Comparison of ENCODE assay signal across 25 cellular contexts in the genomic region with DNA sequence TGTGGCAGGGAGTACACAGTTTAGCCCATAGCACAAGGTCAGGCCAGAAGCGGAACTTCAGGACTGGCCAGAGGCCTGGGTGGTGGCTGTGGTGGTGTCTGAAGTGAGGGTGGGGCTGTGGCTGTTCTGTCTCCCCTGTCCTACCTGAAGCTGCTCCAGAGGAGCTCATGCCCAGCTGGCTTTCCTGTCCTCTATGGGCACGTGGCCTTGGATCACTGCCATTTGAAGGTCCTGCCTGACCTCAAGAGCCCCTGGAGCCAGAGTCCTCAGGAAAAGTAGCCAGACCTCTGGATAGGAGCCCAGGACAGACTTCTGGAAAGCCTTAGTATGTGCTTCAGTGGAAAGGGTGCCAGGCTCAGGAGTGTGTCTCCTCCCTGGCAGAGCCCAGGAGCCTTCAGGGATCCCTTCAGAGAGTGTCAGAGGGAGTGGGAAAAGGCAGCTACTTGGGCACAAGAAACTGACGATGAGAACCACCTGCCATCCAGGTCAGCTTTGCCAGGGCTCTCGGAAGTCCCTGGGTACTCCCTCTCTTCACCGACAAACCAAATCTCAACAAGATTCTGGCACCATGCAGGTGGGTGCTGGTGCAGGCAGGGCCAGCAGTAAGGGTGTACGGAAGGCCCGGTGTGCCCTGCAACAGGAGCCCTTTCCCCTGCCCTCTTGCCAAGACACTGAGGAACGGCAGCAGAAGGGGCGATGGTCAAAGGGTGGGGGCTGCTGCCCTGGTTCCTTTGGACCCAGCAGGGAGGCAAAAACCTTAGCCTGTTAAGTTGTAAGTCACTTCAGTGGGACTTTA.
DNase-seq lines count a peak whose midpoint lies in the region; ATAC-seq, FAIRE-seq and TF ChIP-seq lines count a peak whose summit lies in the region.
"Had no signal": no experiment of that assay in that cellular context is flagged by ENCODE, and none has a peak within 500 bp of the region (broad histone marks: within the 10 kb centered on the region; RNA-seq: fewer than 3 reads in every experiment).

No MANE protein-coding gene starts in this region.

- no peak for TF ChIP-seq CTCF in H9 (conservative IDR thresholded peaks at IDR 0.05)
- TF ChIP-seq CTCF in H1 (IDR thresholded peaks at IDR 0.05; ENCODE audit: control extremely low read depth in 1 of 3, insufficient read depth in 1 of 3, low read depth in 1 of 3, low read length in 3 of 3) = no peak
- no peak for TF ChIP-seq CTCF in left ventricle myocardium inferior (IDR thresholded peaks at IDR 0.05; ENCODE audit: borderline replicate concordance)
- TF ChIP-seq CTCF in lower lobe of right lung (IDR thresholded peaks at IDR 0.05) = no peak
- TF ChIP-seq CTCF in GM23338 (conservative IDR thresholded peaks at IDR 0.05; ENCODE audit: low read depth in 2 of 2) = no peak

- no peaks in the 10 kb centered on the region for H4K20me1 ChIP-seq in H9 (ENCODE audit: control insufficient read depth, insufficient read depth, insufficient read length)
- H4K20me1 ChIP-seq in H1 (replicated peaks in 1 of 2; ENCODE audit: control insufficient read depth in 1 of 2, insufficient read depth in 2 of 2, low read length in 2 of 2) = no peaks in the 10 kb centered on the region
- H4K20me1 ChIP-seq in GM23338 (replicated peaks; ENCODE audit: insufficient read depth) = no peaks in the 10 kb centered on the region

- H3K4me3 Mint-ChIP-seq in H9 (no peak overlapping the region), GM23338 (no peak overlapping the region)
- H3K4me3 Mint-ChIP-seq: B cell, CD14-positive monocyte, HFFc6 had no signal

- H3T11ph ChIP-seq in H9 (ENCODE audit: low read length) = no peak overlapping the region

- H3K9me3 Mint-ChIP-seq in H9 (peaks cover 3 to 7% of the 10 kb centered on the region in 2 experiments; a peak in 4 of 5 replicates), GM23338 (peaks cover 9% of the 10 kb centered on the region; the same call in 2 of the 3 replicates)

- H3K4ac ChIP-seq in H9 (ENCODE audit: low read depth, low read length) (no peak overlapping the region), H1 (replicated peaks; ENCODE audit: insufficient read length, low read depth, low read length) (no peak overlapping the region)

- H3K79me2 ChIP-seq in H9 (ENCODE audit: insufficient read depth, low read length) (no peaks in the 10 kb centered on the region), H1 (ENCODE audit: control insufficient read depth in 1 of 2, insufficient read depth in 2 of 2, low read length in 2 of 2) (no peaks in the 10 kb centered on the region), GM23338 (replicated peaks; ENCODE audit: insufficient read depth) (no peaks in the 10 kb centered on the region)

- H4K8ac ChIP-seq in H9 (replicated peaks; ENCODE audit: insufficient read length, low read depth, low read length) (no peak overlapping the region), H1 (ENCODE audit: extremely low read depth, insufficient read depth, low read length) (no peak overlapping the region; the same call in 1 of the 2 replicates)

- no peak overlapping the region for H3K23ac ChIP-seq in H9 (ENCODE audit: insufficient read length, low read depth, low read length)
- no peak overlapping the region for H3K23ac ChIP-seq in H1 (ENCODE audit: insufficient read length)

- H3K27ac Mint-ChIP-seq in H9 = no peak overlapping the region; a peak in 1 of 7 replicates
- no peak overlapping the region for H3K27ac Mint-ChIP-seq in GM23338
- H3K27ac Mint-ChIP-seq: B cell, CD14-positive monocyte, HFFc6 had no signal

- H3K36me3 Mint-ChIP-seq in H9 (ENCODE audit: insufficient read depth in 1 of 3, low read depth in 3 of 3) (peaks cover 0 to 2% (median 2%) of the 10 kb centered on the region in 3 experiments; a peak in 4 of 7 replicates), GM23338 (ENCODE audit: low read depth) (no peaks in the 10 kb centered on the region; the same call in 2 of the 3 replicates)
- H3K36me3 Mint-ChIP-seq: CD14-positive monocyte had no signal

- FAIRE-seq in H1 (lab: Jason Lieb, UNC) = no peak
- FAIRE-seq: A549, D721Med, GM19239, H54, K562 had no signal

- H3K14ac ChIP-seq in H9 (ENCODE audit: insufficient read depth, low read length) (peak overlapping the region; percentile 35; the same call in 1 of the 2 replicates), H1 (ENCODE audit: insufficient read length) (no peak overlapping the region)

- H2AK5ac ChIP-seq in H9 (ENCODE audit: insufficient read length, low read length) (no peak overlapping the region), H1 (ENCODE audit: low read depth, low read length) (no peak overlapping the region)

- peak in 1 of 2 donors; percentile 46 for ATAC-seq in lower lobe of right lung
- ATAC-seq in GM18498 (IDR thresholded peaks at IDR 0.05; ENCODE audit: unreplicated experiment) = no peak
- ATAC-seq in GM23338 = no peak
- ATAC-seq: A549, K562 had no signal

- no peak overlapping the region for H3K4me3 ChIP-seq in H1 (ENCODE audit: extremely low read depth in 1 of 4, insufficient read depth in 2 of 4, low read depth in 3 of 4, low read length in 4 of 4)
- no peak overlapping the region for H3K4me3 ChIP-seq in left ventricle myocardium inferior
- H3K4me3 ChIP-seq in lower lobe of right lung = no peak overlapping the region
- H3K4me3 ChIP-seq in GM23338 = no peak overlapping the region
- H3K4me3 ChIP-seq: A549, K562 had no signal

- intact Hi-C loops in left ventricle myocardium inferior (cut with micrococcal nuclease) = no loop called here
- intact Hi-C loops in lower lobe of right lung (cut with DNase I) = no loop called here

- no peak for TF ChIP-seq EP300 in H1 (IDR thresholded peaks at IDR 0.05; ENCODE audit: borderline replicate concordance in 1 of 2, low read depth in 2 of 2, low read length in 2 of 2)

- no peak overlapping the region for H2BK15ac ChIP-seq in H9 (ENCODE audit: low read depth, low read length)
- 0 out of 2 replicates have a peak overlapping the region, but pooled peaks have one; percentile 29 for H2BK15ac ChIP-seq in H1 (ENCODE audit: low read length)

- H3K79me1 ChIP-seq in H9 (ENCODE audit: insufficient read depth, low read depth, low read length, poor library complexity, severe bottlenecking) = no peaks in the 10 kb centered on the region
- H3K79me1 ChIP-seq in H1 (ENCODE audit: low read depth, low read length) = no peaks in the 10 kb centered on the region

- H3K4me1 Mint-ChIP-seq in H9 (peaks cover 21 to 33% of the 10 kb centered on the region in 2 experiments), GM23338 (peaks cover 23% of the 10 kb centered on the region)
- H3K4me1 Mint-ChIP-seq: B cell, CD14-positive monocyte had no signal

- H3K9me3 ChIP-seq in H9 (ENCODE audit: control insufficient read depth, low read depth, low read length) = no peaks in the 10 kb centered on the region
- H3K9me3 ChIP-seq in H1 (ENCODE audit: insufficient read depth in 2 of 2, low read depth in 1 of 2, low read length in 1 of 2) = no peaks in the 10 kb centered on the region
- H3K9me3 ChIP-seq in left ventricle myocardium inferior (replicated peaks) = no peaks in the 10 kb centered on the region
- peaks cover 3% of the 10 kb centered on the region for H3K9me3 ChIP-seq in lower lobe of right lung
- H3K9me3 ChIP-seq: A549 had no signal

- CTCF ChIA-PET in H1 (lab: Charles Lee; ENCODE audit: partially characterized antibody) = interaction anchor here (1.0 to 4.5 kb wide), 3 partner anchors 13 to 172 kb away, joined by 3 to 17 read pairs (median 5); no protein-coding TSS in a partner anchor

- H2BK5ac ChIP-seq in H9 (ENCODE audit: insufficient read length, low read length) (no peak overlapping the region), H1 (ENCODE audit: low read depth, low read length) (no peak overlapping the region)

- H3K27ac ChIP-seq in H9 (ENCODE audit: insufficient read length, low read depth, low read length) (no peak overlapping the region), H1 (ENCODE audit: low read depth, low read length) (no peak overlapping the region), left ventricle myocardium inferior (replicated peaks) (no peak overlapping the region), lower lobe of right lung (no peak overlapping the region), GM23338 (ENCODE audit: low read depth) (no peak overlapping the region)
- H3K27ac ChIP-seq: A549, RWPE1 had no signal

- H3K18ac ChIP-seq in H9 (ENCODE audit: insufficient read length, low read depth, low read length) (no peak overlapping the region), H1 (ENCODE audit: extremely low read depth, low read length) (no peak overlapping the region)

- H2BK20ac ChIP-seq in H9 (ENCODE audit: low read depth, low read length, poor library complexity, severe bottlenecking) (no peak overlapping the region), H1 (ENCODE audit: low read length) (no peak overlapping the region)

- no peak overlapping the region for H4K91ac ChIP-seq in H9 (ENCODE audit: insufficient read length, low read depth, low read length)
- H4K91ac ChIP-seq in H1 (replicated peaks; ENCODE audit: insufficient read length, low read length) = no peak overlapping the region

- H3K27me3 Mint-ChIP-seq in H9 (ENCODE audit: low read depth) (no peaks in the 10 kb centered on the region; the same call in none of the 2 replicates), GM23338 (ENCODE audit: insufficient read depth, low read depth, poor library complexity) (peaks cover 9% of the 10 kb centered on the region)

- POLR2A ChIA-PET in H1 (lab: Charles Lee; ENCODE audit: partially characterized antibody) = interaction anchor here (1.2 kb wide), 1 partner anchor 9 kb away, joined by 4 read pairs; no protein-coding TSS in a partner anchor

- H3K9ac ChIP-seq in H9 (ENCODE audit: extremely low read depth, insufficient read length, low read length) (no peak overlapping the region), H1 (replicated peaks in 1 of 4; ENCODE audit: extremely low read depth in 1 of 4, low read depth in 3 of 4, low read length in 3 of 4) (no peak overlapping the region)

- H2BK12ac ChIP-seq in H9 (ENCODE audit: insufficient read length, low read depth, low read length) (no peak overlapping the region), H1 (ENCODE audit: low read depth, low read length) (0 out of 2 replicates have a peak overlapping the region, but pooled peaks have one; percentile 39)

- no peaks in the 10 kb centered on the region for H3K9me2 ChIP-seq in GM23338 (ENCODE audit: insufficient read depth)

- no peaks in the 10 kb centered on the region for H3F3A ChIP-seq in GM23338 (replicated peaks; ENCODE audit: low read depth)

- DNase-seq in H9 (no peak), H1 (ENCODE audit: low read depth in 1 of 2, low spot score in 2 of 2) (no peak), left ventricle myocardium inferior (peak; percentile 55), lower lobe of right lung (peak; percentile 56), cortex of kidney (lab: John Stamatoyannopoulos, UW) (no peak), GM23338 (ENCODE audit: low spot score) (no peak), islet precursor cell (no peak)
- DNase-seq: DMS53; GDM1; HFFc6; NCI-H1092 treated with DMSO at 0.1 percent for 48 hours; NCI-H146; NCI-H2227 treated with DMSO at 0.1 percent for 48 hours; NCI-H510A treated with DMSO at 0.1 percent for 48 hours; NCI-H774; NK-92 treated with Interleukin-12 subunit alpha and Interleukin-12 subunit beta, amount 100 ng/mL, for 24 hours had no signal

- no peak overlapping the region for H3K4me2 ChIP-seq in H9 (ENCODE audit: insufficient read depth, insufficient read length, low read length)
- no peak overlapping the region for H3K4me2 ChIP-seq in H1 (ENCODE audit: insufficient read depth in 1 of 2, low read depth in 2 of 2, low read length in 2 of 2)
- no peak overlapping the region for H3K4me2 ChIP-seq in GM23338
- H3K4me2 ChIP-seq: A549 had no signal

- no peak for TF ChIP-seq RAD21 in H1 (IDR thresholded peaks at IDR 0.05 in 1 of 2, conservative IDR thresholded peaks at IDR 0.05 in 1 of 2; ENCODE audit: low read depth in 2 of 2, low read length in 2 of 2)

- H2AFZ ChIP-seq in H9 (ENCODE audit: low read length) (no peak overlapping the region), H1 (ENCODE audit: low read length) (no peak overlapping the region), GM23338 (no peak overlapping the region)

- no peaks in the 10 kb centered on the region for H3K27me3 ChIP-seq in H9 (ENCODE audit: insufficient read depth, low read length)
- no peaks in the 10 kb centered on the region for H3K27me3 ChIP-seq in H1 (replicated peaks in 1 of 4; ENCODE audit: control insufficient read depth in 3 of 4, extremely low read depth in 1 of 4, insufficient read depth in 3 of 4, low read length in 3 of 4)
- no peaks in the 10 kb centered on the region for H3K27me3 ChIP-seq in left ventricle myocardium inferior (ENCODE audit: low read depth)
- no peaks in the 10 kb centered on the region for H3K27me3 ChIP-seq in lower lobe of right lung (ENCODE audit: low read depth)
- no peaks in the 10 kb centered on the region for H3K27me3 ChIP-seq in GM23338 (ENCODE audit: insufficient read depth)

- no CpG with 5 or more reads among the region's 9 CpGs for WGBS in H9 (ENCODE audit: extremely low coverage, insufficient read length, low lambda C conversion rate)
- WGBS in H1 (ENCODE audit: extremely low coverage in 1 of 2, insufficient coverage in 1 of 2, insufficient read length in 1 of 2, insufficient replicate concordance in 2 of 2, low coverage in 1 of 2, low lambda C conversion rate in 2 of 2, missing lambda C conversion rate in 1 of 2), 2 experiments = 92% methylated on average over 9 of the region's 9 CpGs; no CpG with 5 or more reads in 1 of the 2 experiments

- H2BK120ac ChIP-seq in H9 (ENCODE audit: low read depth, low read length, poor library complexity, severe bottlenecking) (no peak overlapping the region), H1 (replicated peaks; ENCODE audit: low read depth, low read length) (no peak overlapping the region)

- H3K36me3 ChIP-seq in H1 (ENCODE audit: control insufficient read depth in 2 of 4, insufficient read depth in 4 of 4, low read length in 3 of 4) (no peaks in the 10 kb centered on the region), left ventricle myocardium inferior (no peaks in the 10 kb centered on the region), lower lobe of right lung (no peaks in the 10 kb centered on the region), GM23338 (ENCODE audit: insufficient read depth) (no peaks in the 10 kb centered on the region)

- H3K4me1 ChIP-seq in H9 (ENCODE audit: insufficient read depth, low read length) (peaks cover 10% of the 10 kb centered on the region; the same call in 1 of the 2 replicates), H1 (replicated peaks in 1 of 4; ENCODE audit: control insufficient read depth in 3 of 4, insufficient read depth in 4 of 4, low read length in 3 of 4) (peaks cover 0 to 15% (median 10%) of the 10 kb centered on the region in 4 experiments; a peak in 6 of 7 replicates), left ventricle myocardium inferior (peaks cover 42% of the 10 kb centered on the region), lower lobe of right lung (peaks cover 5% of the 10 kb centered on the region), GM23338 (ENCODE audit: insufficient read depth) (peaks cover 14% of the 10 kb centered on the region)
- H3K4me1 ChIP-seq: A549 had no signal

- H3K56ac ChIP-seq in H9 (ENCODE audit: insufficient read length, low read depth, low read length) = no peak overlapping the region
- no peak overlapping the region for H3K56ac ChIP-seq in H1 (replicated peaks; ENCODE audit: insufficient read length, low read depth, low read length)

- no peaks in the 10 kb centered on the region for H3K23me2 ChIP-seq in H9 (ENCODE audit: insufficient read length, low read depth, low read length, poor library complexity, severe bottlenecking)
- H3K23me2 ChIP-seq in H1 (ENCODE audit: low read depth, low read length) = peaks cover 2% of the 10 kb centered on the region

- no peak for TF ChIP-seq POLR2A in H1 (IDR thresholded peaks at IDR 0.05; ENCODE audit: control extremely low read depth in 1 of 2, low read depth in 2 of 2, low read length in 2 of 2)

- H4K5ac ChIP-seq in H9 (ENCODE audit: insufficient read length, low read depth, low read length) (no peak overlapping the region), H1 (ENCODE audit: insufficient read length, low read depth, low read length) (no peak overlapping the region)

Comparison
In these comparisons a context has a peak if more than half of its experiments do, and no peak if none do; other contexts are left out.
1. DNase-seq: peak in left ventricle myocardium inferior (single experiment) and lower lobe of right lung (single experiment); none in H9 (single experiment), H1 (0 of 2), cortex of kidney (single experiment), GM23338 (single experiment) and islet precursor cell (single experiment).